ENCODE assay signal across 10 cellular contexts in genomic region chr1:206766251-206766856, GRCh38. TPM values are rescaled to one million over a fixed set of nuclear protein-coding genes. Genes with fewer than 3 reads are reported as not detected.
A peak's percentile ranks its signal among the peaks of the same experiment; 100 is the strongest.
DNase-seq lines count a peak whose midpoint lies in the region; ATAC-seq and TF ChIP-seq lines count a peak whose summit lies in the region.
"Had no signal": no experiment of that assay in that cellular context is flagged by ENCODE, and none has a peak within 500 bp of the region (broad histone marks: within the 10 kb centered on the region; RNA-seq: fewer than 3 reads in every experiment).

No MANE protein-coding gene starts in this region.

- ATAC-seq in GM18508 (IDR thresholded peaks at IDR 0.05; ENCODE audit: insufficient read depth, unreplicated experiment) (peak; percentile 43), HG02973 (IDR thresholded peaks at IDR 0.05; ENCODE audit: unreplicated experiment) (peak; percentile 39), RWPE2 (ENCODE audit: low read depth) (peak; percentile 55; the same call in 2 of the 3 replicates), left lobe of liver (peak; percentile 55), HG03469 (IDR thresholded peaks at IDR 0.05; ENCODE audit: unreplicated experiment) (no peak)

- no peaks in the 10 kb centered on the region for H3K9me3 Mint-ChIP-seq in activated naive CD4-positive, alpha-beta T cell treated with anti-CD3 and anti-CD28 coated beads for 36 hours

- peaks cover 7% of the 10 kb centered on the region for H3K27me3 Mint-ChIP-seq in activated naive CD4-positive, alpha-beta T cell treated with anti-CD3 and anti-CD28 coated beads for 36 hours (ENCODE audit: low read depth)

- CTCF ChIA-PET in activated naive CD4-positive, alpha-beta T cell treated with anti-CD3 and anti-CD28 coated beads for 36 hours (lab: Charles Lee), result interaction anchor here (0.7 to 5.2 kb wide), 14 partner anchors 7 to 217 kb away, joined by 3 to 29 read pairs (median 3); no protein-coding TSS in a partner anchor

- DNase-seq in RWPE2 (ENCODE audit: low spot score) (no peak), left lobe of liver (ENCODE audit: low spot score) (no peak), uterus (no peak)
- peak; percentile 79 for DNase-seq in activated naive CD4-positive, alpha-beta T cell treated with anti-CD3 and anti-CD28 coated beads for 36 hours
- DNase-seq in stimulated activated CD8-positive, alpha-beta memory T cell treated with anti-CD3 and anti-CD28 coated beads, Interleukin-4, amount 100 ng/mL, for 1 hour (ENCODE audit: low read depth in 2 of 2, low spot score in 1 of 2), result peak; percentile 32 to 49

- no peak overlapping the region for H3K27ac Mint-ChIP-seq in activated naive CD4-positive, alpha-beta T cell treated with anti-CD3 and anti-CD28 coated beads for 36 hours

- no peak overlapping the region for H3K4me3 Mint-ChIP-seq in activated naive CD4-positive, alpha-beta T cell treated with anti-CD3 and anti-CD28 coated beads for 36 hours

- no peaks in the 10 kb centered on the region for H3K4me1 ChIP-seq in RWPE2 (ENCODE audit: insufficient read depth, poor library complexity, severe bottlenecking)
- no peaks in the 10 kb centered on the region for H3K4me1 ChIP-seq in uterus

- H3K27me3 ChIP-seq in RWPE2 (ENCODE audit: insufficient read depth, poor library complexity, severe bottlenecking) (no peaks in the 10 kb centered on the region), uterus (no peaks in the 10 kb centered on the region)

- TF ChIP-seq CTCF in RWPE2 (IDR thresholded peaks at IDR 0.05; ENCODE audit: poor library complexity, severe bottlenecking) (no peak), uterus (IDR thresholded peaks at IDR 0.05) (no peak)

- H3K27ac ChIP-seq in RWPE2 (ENCODE audit: poor library complexity, severe bottlenecking), result no peak overlapping the region
- H3K27ac ChIP-seq in uterus, result no peak overlapping the region

- H3K36me3 ChIP-seq in RWPE2 (ENCODE audit: low read depth), result no peaks in the 10 kb centered on the region
- no peaks in the 10 kb centered on the region for H3K36me3 ChIP-seq in uterus

- no peaks in the 10 kb centered on the region for H3K36me3 Mint-ChIP-seq in activated naive CD4-positive, alpha-beta T cell treated with anti-CD3 and anti-CD28 coated beads for 36 hours (ENCODE audit: low read depth)

- intact Hi-C loops in activated naive CD4-positive, alpha-beta T cell treated with anti-CD3 and anti-CD28 coated beads for 36 hours (cut with micrococcal nuclease), result loop anchor here (1.0 kb wide), 2 partner anchors 8 to 37 kb away; no protein-coding TSS in a partner anchor
- intact Hi-C loops in uterus (cut with DNase I; ENCODE audit: low total_unique reads), result no loop called here

- TF ChIP-seq POLR2A in uterus (IDR thresholded peaks at IDR 0.05), result no peak

- H3K4me3 ChIP-seq in RWPE2 (ENCODE audit: severe bottlenecking), result no peak overlapping the region
- H3K4me3 ChIP-seq in uterus, result no peak overlapping the region

- H3K9me3 ChIP-seq in RWPE2 (ENCODE audit: severe bottlenecking) (no peaks in the 10 kb centered on the region), uterus (no peaks in the 10 kb centered on the region)

- H3K4me1 Mint-ChIP-seq in activated naive CD4-positive, alpha-beta T cell treated with anti-CD3 and anti-CD28 coated beads for 36 hours (ENCODE audit: low read depth), result peaks cover 63% of the 10 kb centered on the region

RNA-seq across cellular contexts. Expression of gene IL19, which starts 4.2 kb away (rescaled TPM):
- not detected for total RNA-seq in activated naive CD4-positive, alpha-beta T cell treated with anti-CD3 and anti-CD28 coated beads for 36 hours
- total RNA-seq in left lobe of liver (not detected), uterus (under 1 TPM in 1 of 4 donors, not detected in 3; 0.76 TPM)
- total RNA-seq: activated CD8-positive, alpha-beta memory T cell treated with anti-CD3 and anti-CD28 coated beads for 36 hours; temporal lobe had no signal

RNA-seq across cellular contexts. Expression of gene IL10, which starts 5.9 kb away (rescaled TPM):
- total RNA-seq in activated naive CD4-positive, alpha-beta T cell treated with anti-CD3 and anti-CD28 coated beads for 36 hours, result not detected
- total RNA-seq in left lobe of liver (0.18 TPM), uterus (1 to 10 TPM in 1 of 4 donors, under 1 TPM in 1, not detected in 2; 0.55 to 3.2 TPM)
- total RNA-seq: temporal lobe had no signal

Comparison
In these comparisons a context has a peak if more than half of its experiments do, and no peak if none do; other contexts are left out.
1. DNase-seq: peak in activated naive CD4-positive, alpha-beta T cell treated with anti-CD3 and anti-CD28 coated beads for 36 hours (single experiment) and stimulated activated CD8-positive, alpha-beta memory T cell treated with anti-CD3 and anti-CD28 coated beads, Interleukin-4, amount 100 ng/mL, for 1 hour (2 of 2); none in RWPE2 (single experiment), left lobe of liver (single experiment) and uterus (0 of 2).